In the genomic region with DNA sequence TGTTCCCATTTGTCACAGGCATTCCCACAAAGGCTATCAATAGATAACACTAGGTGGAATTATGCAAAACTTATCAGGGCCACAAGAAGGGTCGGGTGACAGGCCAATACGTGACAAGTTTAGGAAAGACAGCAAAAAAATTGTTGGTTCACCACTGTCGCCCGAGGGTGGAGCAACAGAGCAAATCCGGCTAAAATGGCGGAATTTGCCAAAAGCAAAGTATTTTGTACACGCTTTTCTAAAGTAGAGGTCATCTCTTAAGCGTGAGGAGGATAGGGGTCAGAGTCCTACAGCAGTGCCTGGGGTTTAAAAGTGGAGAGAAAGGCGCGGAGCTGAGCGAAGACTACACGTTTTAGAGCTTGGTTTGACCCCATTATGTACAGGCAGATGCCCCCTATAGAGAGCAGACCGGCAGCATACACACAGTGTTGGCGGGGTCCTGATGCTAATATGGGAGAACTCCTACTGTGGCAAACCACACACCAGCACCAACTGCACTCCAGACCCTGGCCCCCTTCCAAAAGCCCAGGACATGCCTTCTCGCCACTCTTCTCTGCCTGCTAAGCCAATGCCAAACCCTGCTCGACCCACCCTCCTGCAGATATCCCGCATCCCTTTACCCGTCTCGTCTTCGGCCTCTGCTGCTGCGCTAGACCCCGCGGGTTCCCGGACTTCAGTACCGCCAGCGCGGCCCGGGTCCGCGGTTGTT, we compare ENCODE assay signal across 8 cellular contexts. TPM values are rescaled to one million over a fixed set of nuclear protein-coding genes. Genes with fewer than 3 reads are reported as not detected.
DNase-seq lines count a peak whose midpoint lies in the region; ATAC-seq lines count a peak whose summit lies in the region.

No MANE protein-coding gene starts in this region.

- DNase-seq in Caki2 (ENCODE audit: low read depth) (peak; percentile 45), NCI-H226 (peak; percentile 9), right cardiac atrium (peak in 2 of 3 donors; percentile 22 to 61), NCI-H187 (lab: John Stamatoyannopoulos, UW) (no peak)

- WGBS in right cardiac atrium, result 1% methylated on average over 30 of the region's 30 CpGs

- H3K4me1 Mint-ChIP-seq in activated naive CD4-positive, alpha-beta T cell treated with anti-CD3 and anti-CD28 coated beads, Interleukin-2, amount 50 U/mL, for 24 hours, result peaks cover 16% of the 10 kb centered on the region

- intact Hi-C loops in right cardiac atrium (cut with DNase I), result no loop called here

- H3K27ac ChIP-seq in right cardiac atrium (ENCODE audit: low read length), result no peak overlapping the region

- H3K4me3 ChIP-seq in right cardiac atrium (ENCODE audit: low read length), result peak overlapping the region; percentile 52
- H3K4me3 ChIP-seq in skeletal muscle satellite cell (ENCODE audit: low read length), result peak overlapping the region; percentile 90

- peak overlapping the region; percentile 95 for H3K4me2 ChIP-seq in skeletal muscle satellite cell (ENCODE audit: low read length)

- H3K9me3 ChIP-seq in right cardiac atrium (ENCODE audit: control insufficient read depth, low read length) (no peaks in the 10 kb centered on the region), skeletal muscle satellite cell (replicated peaks; ENCODE audit: low read length) (no peaks in the 10 kb centered on the region)

- H3K36me3 Mint-ChIP-seq in activated naive CD4-positive, alpha-beta T cell treated with anti-CD3 and anti-CD28 coated beads, Interleukin-2, amount 50 U/mL, for 24 hours, result no peaks in the 10 kb centered on the region

- ATAC-seq in GM18868 (IDR thresholded peaks at IDR 0.05; ENCODE audit: unreplicated experiment) (peak; percentile 40), HG03060 (IDR thresholded peaks at IDR 0.05; ENCODE audit: low read depth, unreplicated experiment) (peak; percentile 42), right cardiac atrium (peak; percentile 10 to 34)

- peaks cover 23% of the 10 kb centered on the region for H3K36me3 ChIP-seq in skeletal muscle satellite cell (ENCODE audit: insufficient read depth, low read length)

- H3K27me3 Mint-ChIP-seq in activated naive CD4-positive, alpha-beta T cell treated with anti-CD3 and anti-CD28 coated beads, Interleukin-2, amount 50 U/mL, for 24 hours, result no peaks in the 10 kb centered on the region

- peak overlapping the region; percentile 88 for H3K4me3 Mint-ChIP-seq in activated naive CD4-positive, alpha-beta T cell treated with anti-CD3 and anti-CD28 coated beads, Interleukin-2, amount 50 U/mL, for 24 hours

- H3K9me3 Mint-ChIP-seq in activated naive CD4-positive, alpha-beta T cell treated with anti-CD3 and anti-CD28 coated beads, Interleukin-2, amount 50 U/mL, for 24 hours, result no peaks in the 10 kb centered on the region

- H3K4me1 ChIP-seq in right cardiac atrium (ENCODE audit: control insufficient read depth, insufficient read depth, low read length) (no peaks in the 10 kb centered on the region), skeletal muscle satellite cell (ENCODE audit: control insufficient read depth, insufficient read depth, low read length) (peaks cover 32% of the 10 kb centered on the region)

- H3K27me3 ChIP-seq in right cardiac atrium (ENCODE audit: control insufficient read depth, insufficient read depth) (no peaks in the 10 kb centered on the region), skeletal muscle satellite cell (ENCODE audit: control insufficient read depth, insufficient read depth, low read length) (no peaks in the 10 kb centered on the region)

- H3K9ac ChIP-seq in skeletal muscle satellite cell (ENCODE audit: low read depth, low read length), result peak overlapping the region; percentile 88

- H3K27ac Mint-ChIP-seq in activated naive CD4-positive, alpha-beta T cell treated with anti-CD3 and anti-CD28 coated beads, Interleukin-2, amount 50 U/mL, for 24 hours, result peak overlapping the region; percentile 95

- in situ Hi-C loops in Caki2 (cut with HindIII; ENCODE audit: low pct_unique_long_range_greater_than_20kb, low sequenced_read_pairs), result no loop called here

RNA-seq across cellular contexts. Expression of a gene that starts 0.7 kb away (rescaled TPM):
- 106 and 119 TPM in 2 replicates for total RNA-seq in Caki2 (2014; rRNA removed; shearing (Covaris generic); ENCODE audit: low replicate concordance)
- 1 to 10 TPM in 2 of 4 donors, under 1 TPM in 2; 0.36 to 1.7 (median 1.1) TPM for total RNA-seq in right cardiac atrium
- polyA plus RNA-seq in right cardiac atrium, result 0.43 TPM
- 47.9 and 56.1 TPM in 2 replicates for total RNA-seq in skeletal muscle satellite cell (2012; rRNA removed)

RNA-seq across cellular contexts. Expression of a gene that starts 21.8 kb away (rescaled TPM):
- total RNA-seq in Caki2 (2014; rRNA removed; shearing (Covaris generic); ENCODE audit: low replicate concordance), result 40.9 and 53.4 TPM in 2 replicates
- 10 to 100 TPM; 11.1 to 16.5 (median 13.0) TPM for total RNA-seq in right cardiac atrium
- 19.9 TPM for polyA plus RNA-seq in right cardiac atrium
- total RNA-seq in skeletal muscle satellite cell (2012; rRNA removed), result 37.4 and 38.3 TPM in 2 replicates

RNA-seq across cellular contexts. Expression of a gene that starts 47.3 kb away (rescaled TPM):
- 3.2 and 16.8 TPM in 2 replicates for total RNA-seq in Caki2 (2014; rRNA removed; shearing (Covaris generic); ENCODE audit: low replicate concordance)
- total RNA-seq in right cardiac atrium, result 10 to 100 TPM in 1 of 4 donors, 1 to 10 TPM in 3; 5.8 to 10.2 (median 8.2) TPM
- 3.5 TPM for polyA plus RNA-seq in right cardiac atrium
- total RNA-seq in skeletal muscle satellite cell (2012; rRNA removed), result 21.0 and 25.9 TPM in 2 replicates

RNA-seq across cellular contexts. Expression of a gene that starts 58.0 kb away (rescaled TPM):
- total RNA-seq in Caki2 (2014; rRNA removed; shearing (Covaris generic); ENCODE audit: low replicate concordance), result not detected in 2 replicates
- under 1 TPM in 1 of 4 donors, not detected in 3; 0.12 TPM for total RNA-seq in right cardiac atrium
- 0.07 TPM for polyA plus RNA-seq in right cardiac atrium
- total RNA-seq in skeletal muscle satellite cell (2012; rRNA removed), result not detected in 2 replicates

Comparison
In these comparisons a context has a peak if more than half of its experiments do, and no peak if none do; other contexts are left out.
1. DNase-seq: peak in Caki2 (single experiment), NCI-H226 (single experiment) and right cardiac atrium (2 of 3); none in NCI-H187 (0 of 2).
2. RNA of a gene that starts 0.7 kb away (total RNA-seq): 106 to 119 TPM in Caki2; 0.36 to 1.7 TPM in right cardiac atrium; every median in the first group is over 10 times any median in the second.
3. Peak in every context shown above with its lines, with median percentiles within 50 percentile points of each other: ATAC-seq.